ENCODE assay signal across 19 cellular contexts in genomic region chr13:110360598-110360997, GRCh38. TPM values are rescaled to one million over a fixed set of nuclear protein-coding genes. Genes with fewer than 3 reads are reported as not detected.
DNase-seq lines count a peak whose midpoint lies in the region; ATAC-seq and TF ChIP-seq lines count a peak whose summit lies in the region.
"Had no signal": no experiment of that assay in that cellular context is flagged by ENCODE, and none has a peak within 500 bp of the region (broad histone marks: within the 10 kb centered on the region; RNA-seq: fewer than 3 reads in every experiment).

No MANE protein-coding gene starts in this region.

- ATAC-seq in heart left ventricle: peak in 2 of 4 donors; percentile 3 to 6
- no peak for ATAC-seq in Right ventricle myocardium inferior
- peak; percentile 4 for ATAC-seq in left ventricle myocardium superior
- ATAC-seq in activated T-cell treated with anti-CD3 and anti-CD28 coated beads, Interleukin-2, amount 50 U/mL, for 4 hours: no peak
- ATAC-seq: effector memory CD8-positive, alpha-beta T cell had no signal

- TF ChIP-seq POLR2A in heart left ventricle (IDR thresholded peaks at IDR 0.05) (no peak), vagina (IDR thresholded peaks at IDR 0.05) (no peak), lower leg skin (IDR thresholded peaks at IDR 0.05) (no peak)

- peaks cover 0 to 28% (median 18%) of the 10 kb centered on the region in 9 donors for H3K36me3 ChIP-seq in heart left ventricle
- peaks cover 28 to 41% of the 10 kb centered on the region in 2 experiments for H3K36me3 ChIP-seq in trophoblast cell (ENCODE audit: control insufficient read depth in 1 of 2, insufficient read depth in 2 of 2, low read length in 2 of 2)
- H3K36me3 ChIP-seq in vagina: no peaks in the 10 kb centered on the region
- H3K36me3 ChIP-seq: pancreas had no signal

- H2AFZ ChIP-seq in trophoblast cell (ENCODE audit: insufficient read depth, low read length, poor library complexity): peak overlapping the region; percentile 12

- H3K79me2 ChIP-seq in trophoblast cell (ENCODE audit: control insufficient read depth, insufficient read depth, low read length, poor library complexity): no peaks in the 10 kb centered on the region

- no peak overlapping the region for H3K4me2 ChIP-seq in trophoblast cell (ENCODE audit: low read length)

- peaks cover 14% of the 10 kb centered on the region for H3K27me3 Mint-ChIP-seq in activated T-cell treated with anti-CD3 and anti-CD28 coated beads, Interleukin-2, amount 50 U/mL, for 4 hours (ENCODE audit: low read depth)

- peaks cover 2% of the 10 kb centered on the region for H3K79me1 ChIP-seq in trophoblast cell (ENCODE audit: low read length)

- peak overlapping the region; percentile 31 for H2AK5ac ChIP-seq in trophoblast cell (ENCODE audit: low read length)

- H3K4me3 ChIP-seq in heart left ventricle: no peak overlapping the region
- no peak overlapping the region for H3K4me3 ChIP-seq in trophoblast cell (ENCODE audit: low read depth, low read length)
- no peak overlapping the region for H3K4me3 ChIP-seq in vagina
- H3K4me3 ChIP-seq in lower leg skin (ENCODE audit: low read depth, poor library complexity, severe bottlenecking): no peak overlapping the region
- H3K4me3 ChIP-seq: pancreas had no signal

- WGBS in heart left ventricle, 4 donors: 40 to 53% (median 47%) methylated on average over 11 of the region's 11 CpGs
- WGBS in trophoblast cell (ENCODE audit: extremely low coverage, insufficient coverage, insufficient read length): no CpG with 5 or more reads among the region's 11 CpGs
- WGBS in lower leg skin, 2 donors: 73 to 76% methylated on average over 11 of the region's 11 CpGs

- H3K4me3 Mint-ChIP-seq in activated T-cell treated with anti-CD3 and anti-CD28 coated beads, Interleukin-2, amount 50 U/mL, for 4 hours: no peak overlapping the region
- H3K4me3 Mint-ChIP-seq: activated CD4-positive, alpha-beta T cell treated with anti-CD3 and anti-CD28 coated beads, Interleukin-2, amount 10 ng/mL, durations not matched to agents 24 days and 14 days; CD4-positive, CD25-positive, alpha-beta regulatory T cell; effector memory CD8-positive, alpha-beta T cell had no signal

- H4K8ac ChIP-seq in trophoblast cell (ENCODE audit: low read depth, low read length): peak overlapping the region; percentile 32

- TF ChIP-seq CTCF in heart left ventricle (IDR thresholded peaks at IDR 0.05) (no peak), vagina (IDR thresholded peaks at IDR 0.05) (no peak), lower leg skin (IDR thresholded peaks at IDR 0.05) (no peak)

- no peaks in the 10 kb centered on the region for H3K4me1 Mint-ChIP-seq in activated T-cell treated with anti-CD3 and anti-CD28 coated beads, Interleukin-2, amount 50 U/mL, for 4 hours (ENCODE audit: low read depth)
- H3K4me1 Mint-ChIP-seq: activated CD4-positive, alpha-beta T cell treated with anti-CD3 and anti-CD28 coated beads, Interleukin-2, amount 10 ng/mL, durations not matched to agents 24 days and 14 days; CD4-positive, CD25-positive, alpha-beta regulatory T cell had no signal

- H3K9ac ChIP-seq in trophoblast cell (ENCODE audit: low read length): no peak overlapping the region

- no peak overlapping the region for H3K23ac ChIP-seq in trophoblast cell (ENCODE audit: low read length)

- H3K14ac ChIP-seq in trophoblast cell (ENCODE audit: low read length): peak overlapping the region; percentile 7

- no peaks in the 10 kb centered on the region for H3K9me3 Mint-ChIP-seq in activated T-cell treated with anti-CD3 and anti-CD28 coated beads, Interleukin-2, amount 50 U/mL, for 4 hours
- H3K9me3 Mint-ChIP-seq: activated CD4-positive, alpha-beta T cell treated with anti-CD3 and anti-CD28 coated beads, Interleukin-2, amount 10 ng/mL, durations not matched to agents 24 days and 14 days; effector memory CD8-positive, alpha-beta T cell had no signal

- H4K91ac ChIP-seq in trophoblast cell (ENCODE audit: low read depth, low read length): peak overlapping the region; percentile 50

- H3K36me3 Mint-ChIP-seq in activated T-cell treated with anti-CD3 and anti-CD28 coated beads, Interleukin-2, amount 50 U/mL, for 4 hours (ENCODE audit: insufficient read depth): no peaks in the 10 kb centered on the region
- H3K36me3 Mint-ChIP-seq: CD4-positive, CD25-positive, alpha-beta regulatory T cell had no signal

- no peak overlapping the region for H2BK5ac ChIP-seq in trophoblast cell (ENCODE audit: low read depth, low read length, poor library complexity)

- H4K12ac ChIP-seq in trophoblast cell (ENCODE audit: low read depth, low read length): no peak overlapping the region

- no peak for DNase-seq in heart left ventricle
- no peak for DNase-seq in Right ventricle myocardium inferior (ENCODE audit: missing footprints)
- DNase-seq in left ventricle myocardium superior: no peak
- DNase-seq in trophoblast cell: no peak
- DNase-seq in vagina (ENCODE audit: extremely low spot score in 2 of 2): no peak
- no peak for DNase-seq in lower leg skin (ENCODE audit: low spot score in 2 of 2)
- DNase-seq in NCI-H2196 treated with DMSO at 0.1 percent for 48 hours (lab: John Stamatoyannopoulos, UW; ENCODE audit: unreplicated experiment): no peak
- DNase-seq in activated T-cell treated with anti-CD3 and anti-CD28 coated beads, Interleukin-2, amount 50 U/mL, for 4 hours: no peak
- DNase-seq: 8988T; activated CD4-positive, alpha-beta T cell treated with anti-CD3 and anti-CD28 coated beads, Interleukin-2, amount 10 ng/mL, durations not matched to agents 24 days and 14 days; activated naive CD4-positive, alpha-beta T cell treated with anti-CD3 and anti-CD28 coated beads, Interleukin-2, amount 50 U/mL, for 16 hours; CD4-positive, CD25-positive, alpha-beta regulatory T cell; DND-41; effector memory CD8-positive, alpha-beta T cell; KG1; NCI-H1417 treated with DMSO at 0.1 percent for 48 hours; NCI-H345; pancreas; SIG-M5 had no signal

- H2BK12ac ChIP-seq in trophoblast cell (ENCODE audit: low read length): peak overlapping the region; percentile 69

- H3K18ac ChIP-seq in trophoblast cell (ENCODE audit: low read length): peak overlapping the region; percentile 39

- H3K27me3 ChIP-seq in heart left ventricle: no peaks in the 10 kb centered on the region
- no peaks in the 10 kb centered on the region for H3K27me3 ChIP-seq in trophoblast cell (ENCODE audit: insufficient read depth, low read length)
- no peaks in the 10 kb centered on the region for H3K27me3 ChIP-seq in vagina
- H3K27me3 ChIP-seq: pancreas had no signal

- H3K27ac ChIP-seq in heart left ventricle: peak overlapping the region; percentile 51 to 91 (median 79)
- no peak overlapping the region for H3K27ac ChIP-seq in trophoblast cell (ENCODE audit: low read depth, low read length)
- H3K27ac ChIP-seq in vagina: peak overlapping the region; percentile 79
- H3K27ac ChIP-seq: pancreas had no signal

- H3K4me1 ChIP-seq in heart left ventricle: peaks cover 6 to 59% (median 42%) of the 10 kb centered on the region in 12 donors
- H3K4me1 ChIP-seq in trophoblast cell (ENCODE audit: control insufficient read depth in 1 of 2, insufficient read depth in 2 of 2, low read length in 2 of 2): peaks cover 9 to 19% of the 10 kb centered on the region in 2 experiments
- peaks cover 19% of the 10 kb centered on the region for H3K4me1 ChIP-seq in vagina
- H3K4me1 ChIP-seq: pancreas had no signal

- no peak overlapping the region for H3K4ac ChIP-seq in trophoblast cell (ENCODE audit: low read depth, low read length)

- peak overlapping the region; percentile 18 for H2BK120ac ChIP-seq in trophoblast cell (ENCODE audit: insufficient read depth, low read length, poor library complexity)

- H3K9me3 ChIP-seq in heart left ventricle: no peaks in the 10 kb centered on the region
- no peaks in the 10 kb centered on the region for H3K9me3 ChIP-seq in trophoblast cell (ENCODE audit: insufficient read depth, low read depth, low read length)
- no peaks in the 10 kb centered on the region for H3K9me3 ChIP-seq in vagina
- H3K9me3 ChIP-seq: pancreas had no signal

- intact Hi-C loops in heart left ventricle (cut with DNase I): loop anchor here in 1 of 10 donors (5.0 kb wide), 1 partner anchor 52 kb away; no protein-coding TSS in a partner anchor
- intact Hi-C loops in Right ventricle myocardium inferior (cut with DNase I): loop anchor here (5.0 kb wide), 1 partner anchor 37 kb away; no protein-coding TSS in a partner anchor
- intact Hi-C loops in left ventricle myocardium superior (cut with micrococcal nuclease): no loop called here
- intact Hi-C loops in vagina (cut with DNase I): no loop called here
- intact Hi-C loops in lower leg skin (cut with DNase I; ENCODE audit: low total_unique reads): no loop called here

RNA-seq across cellular contexts. Expression of gene COL4A2, which starts 53.5 kb away (rescaled TPM):
- total RNA-seq in heart left ventricle: 100 to 1,000 TPM in 8 of 9 donors, 10 to 100 TPM in 1; 94.0 to 377 (median 166) TPM
- 100 to 1,000 TPM in 1 of 2 donors, 10 to 100 TPM in 1; 92.4 to 220 TPM for polyA plus RNA-seq in heart left ventricle
- total RNA-seq in Right ventricle myocardium inferior: 126 TPM
- 126 TPM for total RNA-seq in left ventricle myocardium superior
- polyA plus RNA-seq in trophoblast cell (2013): 769 and 825 TPM in 2 replicates
- 180 TPM for total RNA-seq in vagina
- total RNA-seq in lower leg skin: 100 to 1,000 TPM in 1 of 4 donors, 10 to 100 TPM in 3; 40.8 to 119 (median 58.9) TPM
- total RNA-seq in activated T-cell treated with anti-CD3 and anti-CD28 coated beads, Interleukin-2, amount 50 U/mL, for 4 hours: 1 to 10 TPM in 2 of 3 donors, under 1 TPM in 1; 0.63 to 1.2 (median 1.1) TPM
- total RNA-seq: activated CD4-positive, alpha-beta T cell treated with anti-CD3 and anti-CD28 coated beads, Interleukin-2, amount 10 ng/mL, durations not matched to agents 24 days and 14 days; CD4-positive, CD25-positive, alpha-beta regulatory T cell had no signal
- polyA plus RNA-seq: CD4-positive, CD25-positive, alpha-beta regulatory T cell had no signal

RNA-seq across cellular contexts. Expression of gene COL4A1, which starts 53.6 kb away (rescaled TPM):
- 100 to 1,000 TPM in 8 of 9 donors, 10 to 100 TPM in 1; 91.9 to 428 (median 184) TPM for total RNA-seq in heart left ventricle
- polyA plus RNA-seq in heart left ventricle: 100 to 1,000 TPM in 1 of 2 donors, 10 to 100 TPM in 1; 52.6 to 194 TPM
- total RNA-seq in Right ventricle myocardium inferior: 128 TPM
- total RNA-seq in left ventricle myocardium superior: 119 TPM
- 445 and 497 TPM in 2 replicates for polyA plus RNA-seq in trophoblast cell (2013)
- total RNA-seq in vagina: 178 TPM
- 100 to 1,000 TPM in 1 of 4 donors, 10 to 100 TPM in 3; 41.0 to 105 (median 56.7) TPM for total RNA-seq in lower leg skin
- under 1 TPM; 0.42 to 0.66 (median 0.54) TPM for total RNA-seq in activated T-cell treated with anti-CD3 and anti-CD28 coated beads, Interleukin-2, amount 50 U/mL, for 4 hours
- total RNA-seq: activated CD4-positive, alpha-beta T cell treated with anti-CD3 and anti-CD28 coated beads, Interleukin-2, amount 10 ng/mL, durations not matched to agents 24 days and 14 days; CD4-positive, CD25-positive, alpha-beta regulatory T cell had no signal
- polyA plus RNA-seq: CD4-positive, CD25-positive, alpha-beta regulatory T cell had no signal

Comparison
In these comparisons a context has a peak if more than half of its experiments do, and no peak if none do; other contexts are left out.
1. RNA of gene COL4A2, which starts 53.5 kb away (total RNA-seq): 180 TPM in vagina (single experiment), 94.0 to 377 TPM in heart left ventricle, 126 TPM in Right ventricle myocardium inferior (single experiment), 126 TPM in left ventricle myocardium superior (single experiment) and 40.8 to 119 TPM in lower leg skin; 0.63 to 1.2 TPM in activated T-cell treated with anti-CD3 and anti-CD28 coated beads, Interleukin-2, amount 50 U/mL, for 4 hours; every median in the first group is over 10 times any median in the second.
2. RNA of gene COL4A1, which starts 53.6 kb away (total RNA-seq): 91.9 to 428 TPM in heart left ventricle, 178 TPM in vagina (single experiment), 128 TPM in Right ventricle myocardium inferior (single experiment), 119 TPM in left ventricle myocardium superior (single experiment) and 41.0 to 105 TPM in lower leg skin; 0.42 to 0.66 TPM in activated T-cell treated with anti-CD3 and anti-CD28 coated beads, Interleukin-2, amount 50 U/mL, for 4 hours; every median in the first group is over 10 times any median in the second.